In genomic region chrX:135973025-135973547, GRCh38 we compare ENCODE assay signal across 8 cellular contexts. TPM values are rescaled to one million over a fixed set of nuclear protein-coding genes. Genes with fewer than 3 reads are reported as not detected.
DNase-seq lines count a peak whose midpoint lies in the region; ATAC-seq and TF ChIP-seq lines count a peak whose summit lies in the region.

No MANE protein-coding gene starts in this region.

- peak; percentile 4 for DNase-seq in A673 (ENCODE audit: low spot score)
- DNase-seq in activated CD8-positive, alpha-beta T cell treated with anti-CD3 and anti-CD28 coated beads for 36 hours: peak; percentile 16
- DNase-seq in head of caudate nucleus: peak in 24 of 42 donors; percentile 3 to 58 (median 22)
- DNase-seq in prostate gland (ENCODE audit: low spot score): peak; percentile 5
- DNase-seq in effector CD4-positive, alpha-beta T cell: no peak

- H3K4me3 Mint-ChIP-seq in activated CD8-positive, alpha-beta T cell treated with anti-CD3 and anti-CD28 coated beads for 36 hours: peak overlapping the region; percentile 90

- TF ChIP-seq CTCF in A673 (conservative IDR thresholded peaks at IDR 0.05; ENCODE audit: low read depth, low read length) (no peak), prostate gland (IDR thresholded peaks at IDR 0.05) (no peak)
- no peak for TF ChIP-seq CTCF in activated CD8-positive, alpha-beta T cell treated with anti-CD3 and anti-CD28 coated beads for 36 hours (IDR thresholded peaks at IDR 0.05)

- H3K36me3 ChIP-seq in A673 (ENCODE audit: insufficient read depth, low read length, poor library complexity, severe bottlenecking) (no peaks in the 10 kb centered on the region), prostate gland (no peaks in the 10 kb centered on the region)

- no peaks in the 10 kb centered on the region for H3K27me3 ChIP-seq in A673 (replicated peaks; ENCODE audit: insufficient read depth, low read depth, low read length, poor library complexity)
- H3K27me3 ChIP-seq in prostate gland (replicated peaks; ENCODE audit: insufficient read depth): no peaks in the 10 kb centered on the region

- no peaks in the 10 kb centered on the region for H3K9me3 ChIP-seq in A673 (ENCODE audit: low read depth, low read length, poor library complexity, severe bottlenecking)
- H3K9me3 ChIP-seq in prostate gland: no peaks in the 10 kb centered on the region

- H3K9me3 Mint-ChIP-seq in activated CD8-positive, alpha-beta T cell treated with anti-CD3 and anti-CD28 coated beads for 36 hours: no peaks in the 10 kb centered on the region

- intact Hi-C loops in A673 (cut with micrococcal nuclease; ENCODE audit: unreplicated experiment): no loop called here
- intact Hi-C loops in activated CD8-positive, alpha-beta T cell treated with anti-CD3 and anti-CD28 coated beads for 36 hours (cut with micrococcal nuclease): no loop called here
- intact Hi-C loops in head of caudate nucleus (cut with DNase I): no loop called here
- intact Hi-C loops in prostate gland (cut with DNase I): loop anchor here (5.0 kb wide), 1 partner anchor 524 kb away; the partner anchor contains the start of gene HTATSF1

- CTCF ChIA-PET in A673 (lab: Charles Lee): no interaction called here
- CTCF ChIA-PET in activated CD8-positive, alpha-beta T cell treated with anti-CD3 and anti-CD28 coated beads for 36 hours (lab: Charles Lee): interaction anchor here (0.6 to 1.1 kb wide), 2 partner anchors 9 to 18 kb away, joined by 3 to 4 read pairs; no protein-coding TSS in a partner anchor

- BruUV-seq in A673 (replicated peaks; lab: Mats Ljungman, UMichigan): TSS peak; percentile 67

- peaks cover 24% of the 10 kb centered on the region for H3K4me1 Mint-ChIP-seq in activated CD8-positive, alpha-beta T cell treated with anti-CD3 and anti-CD28 coated beads for 36 hours (ENCODE audit: low read depth)

- no peaks in the 10 kb centered on the region for H3K27me3 Mint-ChIP-seq in activated CD8-positive, alpha-beta T cell treated with anti-CD3 and anti-CD28 coated beads for 36 hours

- ATAC-seq in GM18505 (IDR thresholded peaks at IDR 0.05; ENCODE audit: unreplicated experiment) (peak; percentile 8), HG03432 (IDR thresholded peaks at IDR 0.05; ENCODE audit: unreplicated experiment) (peak; percentile 33), GM19467 (IDR thresholded peaks at IDR 0.05; ENCODE audit: unreplicated experiment) (no peak)
- ATAC-seq in activated CD8-positive, alpha-beta T cell treated with anti-CD3 and anti-CD28 coated beads for 36 hours: no peak

- H3K27ac ChIP-seq in A673 (ENCODE audit: low read depth, low read length, poor library complexity, severe bottlenecking): peak overlapping the region; percentile 94
- peak overlapping the region; percentile 85 to 89 for H3K27ac ChIP-seq in prostate gland

- H3K36me3 Mint-ChIP-seq in activated CD8-positive, alpha-beta T cell treated with anti-CD3 and anti-CD28 coated beads for 36 hours (ENCODE audit: low read depth): no peaks in the 10 kb centered on the region

- WGBS in prostate gland: 2% methylated on average over 10 of the region's 10 CpGs

- POLR2A ChIA-PET in A673 (lab: Charles Lee; ENCODE audit: low non-redundant PET): no interaction called here
- POLR2A ChIA-PET in activated CD8-positive, alpha-beta T cell treated with anti-CD3 and anti-CD28 coated beads for 36 hours (lab: Charles Lee): interaction anchor here (1.0 to 2.9 kb wide), 2 partner anchors 11 to 16 kb away, joined by 3 to 14 read pairs; partner anchors contain the start of gene SLC9A6

- TF ChIP-seq POLR2A in GM18505 (IDR thresholded peaks at IDR 0.05; ENCODE audit: borderline replicate concordance, extremely low read depth, insufficient read depth, insufficient read length) (no peak), prostate gland (IDR thresholded peaks at IDR 0.05) (no peak)

- H3K4me1 ChIP-seq in A673 (ENCODE audit: insufficient read depth, low read length, poor library complexity, severe bottlenecking) (peaks cover 3% of the 10 kb centered on the region), prostate gland (replicated peaks) (no peaks in the 10 kb centered on the region)

- H3K27ac Mint-ChIP-seq in activated CD8-positive, alpha-beta T cell treated with anti-CD3 and anti-CD28 coated beads for 36 hours: peak overlapping the region; percentile 99

- H3K4me3 ChIP-seq in A673 (ENCODE audit: low read depth, low read length, poor library complexity, severe bottlenecking) (peak overlapping the region; percentile 78), prostate gland (peak overlapping the region; percentile 51 to 55)

RNA-seq across cellular contexts. Expression of gene MMGT1, which starts 0.7 kb away (rescaled TPM):
- 22.6 and 25.8 TPM in 2 replicates for total RNA-seq in A673 (2021)
- total RNA-seq in activated CD8-positive, alpha-beta T cell treated with anti-CD3 and anti-CD28 coated beads for 36 hours: 10 to 100 TPM; 15.5 to 15.6 TPM
- 10 to 100 TPM; 13.7 to 18.3 TPM for total RNA-seq in prostate gland

RNA-seq across cellular contexts. Expression of gene SLC9A6, which starts 12.1 kb away (rescaled TPM):
- total RNA-seq in A673 (2021) (13.0 and 14.3 TPM in 2 replicates), prostate gland (10 to 100 TPM in 1 of 2 donors, 1 to 10 TPM in 1; 7.4 to 14.5 TPM)
- total RNA-seq in activated CD8-positive, alpha-beta T cell treated with anti-CD3 and anti-CD28 coated beads for 36 hours: 10 to 100 TPM in 1 of 2 experiments, 1 to 10 TPM in 1; 8.7 to 11.3 TPM

Comparison
In these comparisons a context has a peak if more than half of its experiments do, and no peak if none do; other contexts are left out.
1. ATAC-seq: peak in GM18505 (single experiment) and HG03432 (single experiment); none in activated CD8-positive, alpha-beta T cell treated with anti-CD3 and anti-CD28 coated beads for 36 hours (single experiment) and GM19467 (single experiment).